ENCODE assay signal across 9 cellular contexts in genomic region chr20:31684153-31685003, GRCh38. TPM values are rescaled to one million over a fixed set of nuclear protein-coding genes. Genes with fewer than 3 reads are reported as not detected.
DNase-seq lines count a peak whose midpoint lies in the region; ATAC-seq and TF ChIP-seq lines count a peak whose summit lies in the region.
"Had no signal": no experiment of that assay in that cellular context is flagged by ENCODE, and none has a peak within 500 bp of the region (broad histone marks: within the 10 kb centered on the region; RNA-seq: fewer than 3 reads in every experiment).

No MANE protein-coding gene starts in this region.

- no peaks in the 10 kb centered on the region for H3K9me3 ChIP-seq in tibial nerve

- no peak overlapping the region for H3K4me3 Mint-ChIP-seq in activated CD8-positive, alpha-beta T cell treated with anti-CD3 and anti-CD28 coated beads for 36 hours
- H3K4me3 Mint-ChIP-seq in neural crest cell: no peak overlapping the region

- peaks cover 79% of the 10 kb centered on the region for H3K36me3 Mint-ChIP-seq in activated CD8-positive, alpha-beta T cell treated with anti-CD3 and anti-CD28 coated beads for 36 hours (ENCODE audit: low read depth)
- H3K36me3 Mint-ChIP-seq in neural crest cell (ENCODE audit: low read depth): peaks cover 10% of the 10 kb centered on the region

- peak overlapping the region; percentile 81 for H3K27ac Mint-ChIP-seq in activated CD8-positive, alpha-beta T cell treated with anti-CD3 and anti-CD28 coated beads for 36 hours
- peak overlapping the region; percentile 59 for H3K27ac Mint-ChIP-seq in neural crest cell (ENCODE audit: unreplicated experiment)

- H3K27me3 ChIP-seq in tibial nerve: no peaks in the 10 kb centered on the region

- peaks cover 0 to 83% (median 7%) of the 10 kb centered on the region in 4 donors for H3K4me1 ChIP-seq in tibial nerve

- peak; percentile 40 for DNase-seq in activated CD8-positive, alpha-beta T cell treated with anti-CD3 and anti-CD28 coated beads for 36 hours
- DNase-seq in neural crest cell (ENCODE audit: low read depth, low spot score): no peak
- DNase-seq in left cardiac atrium: no peak
- no peak for DNase-seq in nucleus accumbens (lab: John Stamatoyannopoulos, UW)
- DNase-seq in SKM-1 (lab: John Stamatoyannopoulos, UW; ENCODE audit: unreplicated experiment): no peak
- no peak for DNase-seq in tibial nerve (ENCODE audit: low spot score in 2 of 2)

- POLR2A ChIA-PET in activated CD8-positive, alpha-beta T cell treated with anti-CD3 and anti-CD28 coated beads for 36 hours (lab: Charles Lee): interaction anchor here (0.9 to 2.8 kb wide), 11 partner anchors 9 to 47 kb away, joined by 3 to 19 read pairs (median 3); no protein-coding TSS in a partner anchor

- no peak for TF ChIP-seq POLR2A in tibial nerve (IDR thresholded peaks at IDR 0.05)

- CTCF ChIA-PET in activated CD8-positive, alpha-beta T cell treated with anti-CD3 and anti-CD28 coated beads for 36 hours (lab: Charles Lee): interaction anchor here (1.0 to 5.4 kb wide), 6 partner anchors 8 to 39 kb away, joined by 3 to 18 read pairs (median 7); no protein-coding TSS in a partner anchor

- H3K27me3 Mint-ChIP-seq in activated CD8-positive, alpha-beta T cell treated with anti-CD3 and anti-CD28 coated beads for 36 hours: no peaks in the 10 kb centered on the region
- no peaks in the 10 kb centered on the region for H3K27me3 Mint-ChIP-seq in neural crest cell (ENCODE audit: low read depth)

- no peak for TF ChIP-seq CTCF in activated CD8-positive, alpha-beta T cell treated with anti-CD3 and anti-CD28 coated beads for 36 hours (IDR thresholded peaks at IDR 0.05)
- TF ChIP-seq CTCF in neural crest cell (conservative IDR thresholded peaks at IDR 0.05) (no peak), tibial nerve (IDR thresholded peaks at IDR 0.05) (no peak)

- no peak for TF ChIP-seq EP300 in tibial nerve (IDR thresholded peaks at IDR 0.05)

- H3K4me3 ChIP-seq in tibial nerve: no peak overlapping the region

- H3K27ac ChIP-seq in tibial nerve: peak overlapping the region in 2 of 4 donors; percentile 37 to 61

- WGBS in tibial nerve, 2 donors: 77 to 81% methylated on average over 11 of the region's 11 CpGs

- H3K4me1 Mint-ChIP-seq in activated CD8-positive, alpha-beta T cell treated with anti-CD3 and anti-CD28 coated beads for 36 hours (ENCODE audit: low read depth): peaks cover 79% of the 10 kb centered on the region
- H3K4me1 Mint-ChIP-seq in neural crest cell: peaks cover 10% of the 10 kb centered on the region

- peaks cover 0 to 39% (median 0%) of the 10 kb centered on the region in 3 donors for H3K36me3 ChIP-seq in tibial nerve

- no peaks in the 10 kb centered on the region for H3K9me3 Mint-ChIP-seq in activated CD8-positive, alpha-beta T cell treated with anti-CD3 and anti-CD28 coated beads for 36 hours
- H3K9me3 Mint-ChIP-seq in neural crest cell: no peaks in the 10 kb centered on the region

- ATAC-seq in GM18517 (IDR thresholded peaks at IDR 0.05; ENCODE audit: unreplicated experiment): peak; percentile 32
- ATAC-seq in HG02885 (IDR thresholded peaks at IDR 0.05; ENCODE audit: poor library complexity, unreplicated experiment): peak; percentile 51
- peak; percentile 59 for ATAC-seq in activated CD8-positive, alpha-beta T cell treated with anti-CD3 and anti-CD28 coated beads for 36 hours
- no peak for ATAC-seq in left cardiac atrium

- intact Hi-C loops in activated CD8-positive, alpha-beta T cell treated with anti-CD3 and anti-CD28 coated beads for 36 hours (cut with micrococcal nuclease): no loop called here
- intact Hi-C loops in left cardiac atrium (cut with DNase I): no loop called here

RNA-seq across cellular contexts. Expression of gene BCL2L1, which starts 38.3 kb away (rescaled TPM):
- 100 to 1,000 TPM; 182 TPM for total RNA-seq in activated CD8-positive, alpha-beta T cell treated with anti-CD3 and anti-CD28 coated beads for 36 hours
- 74.3 and 74.8 TPM in 2 replicates for total RNA-seq in neural crest cell
- total RNA-seq in left cardiac atrium: 10 to 100 TPM; 45.1 to 79.8 TPM
- 100 to 1,000 TPM; 105 to 138 (median 119) TPM for total RNA-seq in tibial nerve

RNA-seq across cellular contexts. Expression of gene COX4I2, which starts 46.7 kb away (rescaled TPM):
- not detected for total RNA-seq in activated CD8-positive, alpha-beta T cell treated with anti-CD3 and anti-CD28 coated beads for 36 hours
- total RNA-seq in neural crest cell: not detected in 2 replicates
- total RNA-seq in left cardiac atrium: 10 to 100 TPM; 11.4 to 12.6 TPM
- total RNA-seq in tibial nerve: 1 to 10 TPM in 3 of 4 donors, not detected in 1; 1.6 to 8.2 (median 4.2) TPM
- total RNA-seq: astrocyte had no signal

RNA-seq across cellular contexts. Expression of gene TPX2, which starts 54.7 kb away (rescaled TPM):
- 100 to 1,000 TPM; 112 to 113 TPM for total RNA-seq in activated CD8-positive, alpha-beta T cell treated with anti-CD3 and anti-CD28 coated beads for 36 hours
- total RNA-seq in neural crest cell (208 and 210 TPM in 2 replicates), left cardiac atrium (1 to 10 TPM in 1 of 2 donors, under 1 TPM in 1; 0.73 to 2.0 TPM), tibial nerve (1 to 10 TPM in 1 of 4 donors, under 1 TPM in 3; 0.21 to 2.7 (median 0.40) TPM)

Comparison
In these comparisons a context has a peak if more than half of its experiments do, and no peak if none do; other contexts are left out.
1. ATAC-seq: peak in GM18517 (single experiment), HG02885 (single experiment) and activated CD8-positive, alpha-beta T cell treated with anti-CD3 and anti-CD28 coated beads for 36 hours (single experiment); none in left cardiac atrium (0 of 2).
2. RNA of gene TPX2, which starts 54.7 kb away (total RNA-seq): 208 to 210 TPM in neural crest cell and 112 to 113 TPM in activated CD8-positive, alpha-beta T cell treated with anti-CD3 and anti-CD28 coated beads for 36 hours; 0.73 to 2.0 TPM in left cardiac atrium and 0.21 to 2.7 TPM in tibial nerve; every median in the first group is over 10 times any median in the second.